In genomic region chrX:40933132-40934078, GRCh38 we compare ENCODE assay signal across 8 cellular contexts.
DNase-seq lines count a peak whose midpoint lies in the region; ATAC-seq and FAIRE-seq lines count a peak whose summit lies in the region.

No MANE protein-coding gene starts in this region.

- WGBS in small intestine, 3 donors = 7 to 43% (median 16%) methylated on average over 11 of the region's 11 CpGs

- H3K36me3 ChIP-seq in small intestine (ENCODE audit: control insufficient read depth in 2 of 2, insufficient read depth in 2 of 2, low read length in 2 of 2) = no peaks in the 10 kb centered on the region

- no peaks in the 10 kb centered on the region for H3K4me1 ChIP-seq in small intestine (ENCODE audit: control insufficient read depth in 2 of 2, insufficient read depth in 1 of 2, low read depth in 1 of 2, low read length in 1 of 2)

- intact Hi-C loops in left ventricle myocardium superior (cut with micrococcal nuclease) = no loop called here

- DNase-seq in GDM1 (lab: John Stamatoyannopoulos, UW) (peak; percentile 21), NCI-H2227 treated with DMSO at 0.1 percent for 48 hours (lab: John Stamatoyannopoulos, UW) (peak; percentile 27), left ventricle myocardium superior (no peak), small intestine (peak; percentile 31), NCI-H146 (lab: John Stamatoyannopoulos, UW) (no peak)
- DNase-seq in activated naive CD4-positive, alpha-beta T cell treated with anti-CD3 and anti-CD28 coated beads, Interleukin-2, amount 50 U/mL, for 16 hours = peak; percentile 14

- ATAC-seq in left ventricle myocardium superior (peak; percentile 78), HG02571 (IDR thresholded peaks at IDR 0.05; ENCODE audit: unreplicated experiment) (no peak), HG03280 (IDR thresholded peaks at IDR 0.05; ENCODE audit: unreplicated experiment) (no peak)

- peak overlapping the region in 1 of 2 donors; percentile 78 for H3K27ac ChIP-seq in small intestine (ENCODE audit: low read depth in 1 of 2, low read length in 1 of 2)

- no peak overlapping the region for H3K4me3 ChIP-seq in small intestine (ENCODE audit: low read depth in 1 of 2, low read length in 2 of 2)

- H3K9me3 ChIP-seq in small intestine (ENCODE audit: control insufficient read depth, low read depth) = no peaks in the 10 kb centered on the region

- FAIRE-seq in small intestine (lab: Jason Lieb, UNC) = no peak

- no peaks in the 10 kb centered on the region for H3K27me3 ChIP-seq in small intestine (ENCODE audit: control insufficient read depth in 2 of 2, insufficient read depth in 2 of 2, low read length in 2 of 2)

Comparison
In these comparisons a context has a peak if more than half of its experiments do, and no peak if none do; other contexts are left out.
1. DNase-seq: peak in GDM1 (single experiment), NCI-H2227 treated with DMSO at 0.1 percent for 48 hours (single experiment), activated naive CD4-positive, alpha-beta T cell treated with anti-CD3 and anti-CD28 coated beads, Interleukin-2, amount 50 U/mL, for 16 hours (single experiment) and small intestine (single experiment); none in left ventricle myocardium superior (single experiment) and NCI-H146 (single experiment).